Comparison of ENCODE assay signal across 9 cellular contexts in the genomic region with DNA sequence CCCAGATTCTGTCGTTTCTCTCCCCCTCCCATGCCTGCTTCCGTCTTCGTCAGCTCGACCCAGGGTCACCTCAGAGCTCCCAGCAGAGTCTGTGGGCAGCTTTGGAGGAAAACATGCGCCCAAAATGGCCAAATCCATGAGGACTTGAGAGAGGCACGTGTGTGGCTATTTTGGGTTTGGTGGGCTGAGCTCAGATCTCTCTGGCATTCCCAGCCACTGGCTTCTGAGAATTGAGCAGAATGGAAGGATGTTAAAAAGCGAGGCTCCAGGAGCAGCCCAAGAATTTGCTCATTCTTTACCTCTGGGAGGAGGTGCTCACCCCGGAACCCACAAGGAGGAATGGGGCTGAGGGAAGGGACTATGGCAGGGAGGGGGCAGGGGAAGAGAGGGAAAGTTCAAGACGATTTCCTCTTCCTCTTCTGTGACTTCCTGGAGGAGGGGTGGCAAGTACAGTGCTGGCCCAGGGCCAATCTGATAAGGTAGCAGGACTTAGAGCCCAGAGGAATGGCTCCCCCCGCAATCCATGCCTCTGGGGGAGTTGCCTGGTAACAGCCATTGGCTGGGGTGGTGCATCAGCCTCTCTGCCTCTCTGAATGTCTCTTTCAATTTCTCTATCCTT. TPM values are rescaled to one million over a fixed set of nuclear protein-coding genes. Genes with fewer than 3 reads are reported as not detected.
DNase-seq lines count a peak whose midpoint lies in the region; ATAC-seq, FAIRE-seq and TF ChIP-seq lines count a peak whose summit lies in the region.
"Had no signal": no experiment of that assay in that cellular context is flagged by ENCODE, and none has a peak within 500 bp of the region (broad histone marks: within the 10 kb centered on the region; RNA-seq: fewer than 3 reads in every experiment).

No MANE protein-coding gene starts in this region.

- H3K4me3 ChIP-seq in K562 (no peak overlapping the region), stomach smooth muscle (ENCODE audit: low read length in 2 of 2) (peak overlapping the region in 1 of 2 donors; percentile 47)

- H3K27me3 ChIP-seq in K562 (ENCODE audit: control insufficient read depth in 2 of 2, insufficient read depth in 2 of 2, low read length in 2 of 2) (peaks cover 0 to 19% of the 10 kb centered on the region in 2 experiments; a peak in 2 of 5 replicates), stomach smooth muscle (ENCODE audit: control insufficient read depth in 1 of 2, insufficient read depth in 2 of 2, low read length in 2 of 2) (no peaks in the 10 kb centered on the region)

- peak overlapping the region; percentile 55; the same call in 1 of the 2 replicates for H2AFZ ChIP-seq in K562 (ENCODE audit: low read depth, low read length)

- H3K4me1 ChIP-seq in K562 (replicated peaks in 1 of 2; ENCODE audit: control insufficient read depth in 2 of 2, insufficient read depth in 2 of 2, low read length in 2 of 2) (no peaks in the 10 kb centered on the region; a peak in 1 of 5 replicates), stomach smooth muscle (ENCODE audit: control insufficient read depth, insufficient read depth, low read length) (peaks cover 15% of the 10 kb centered on the region)

- no peaks in the 10 kb centered on the region for H3K79me2 ChIP-seq in K562 (ENCODE audit: control insufficient read depth, insufficient read depth, low read length)

- TF ChIP-seq RAD21 in K562 (CRISPR knock-in tag; conservative IDR thresholded peaks at IDR 0.05 in 1 of 2, IDR thresholded peaks at IDR 0.05 in 1 of 2) = no peak

- H3K36me3 Mint-ChIP-seq in activated CD4-positive, alpha-beta T cell treated with anti-CD3 and anti-CD28 coated beads, Interleukin-2, amount 10 ng/mL, durations not matched to agents 24 days and 14 days (ENCODE audit: low read depth) = no peaks in the 10 kb centered on the region

- FAIRE-seq in K562 (lab: Jason Lieb, UNC) = no peak

- H3K9me3 ChIP-seq in K562 (replicated peaks; ENCODE audit: control insufficient read depth, insufficient read depth, low read depth, low read length) = no peaks in the 10 kb centered on the region
- peaks cover 0 to 4% of the 10 kb centered on the region in 2 donors for H3K9me3 ChIP-seq in stomach smooth muscle (ENCODE audit: control insufficient read depth in 2 of 2, low read length in 2 of 2)

- DNase-seq in Kasumi-1 (lab: John Stamatoyannopoulos, UW) (peak; percentile 32 to 43), K562 (ENCODE audit: extremely low read depth in 1 of 4, low spot score in 3 of 4) (peak; percentile 59 to 71 (median 68)), kidney glomerular epithelial cell (lab: John Stamatoyannopoulos, UW) (peak; percentile 23), NK-92 (lab: John Stamatoyannopoulos, UW; ENCODE audit: unreplicated experiment) (no peak), GM13977 (ENCODE audit: low spot score) (no peak)
- no peak for DNase-seq in activated CD4-positive, alpha-beta T cell treated with anti-CD3 and anti-CD28 coated beads, Interleukin-2, amount 10 ng/mL, durations not matched to agents 24 days and 14 days
- DNase-seq: NK-92 treated with Interleukin-12 subunit alpha and Interleukin-12 subunit beta, amount 100 ng/mL, for 24 hours had no signal

- H3K4me2 ChIP-seq in K562 (ENCODE audit: insufficient read depth, low read length) = 0 out of 2 replicates have a peak overlapping the region, but pooled peaks have one; percentile 11

- POLR2A ChIA-PET in K562 (lab: Yijun Ruan, JAX) = interaction anchor here (0.6 kb wide), 1 partner anchor 78 kb away, joined by 3 read pairs; no protein-coding TSS in a partner anchor

- no peaks in the 10 kb centered on the region for H3K9me1 ChIP-seq in K562 (ENCODE audit: control insufficient read depth, insufficient read depth, low read length)

- intact Hi-C loops in K562 (cut with micrococcal nuclease) = no loop called here
- intact Hi-C loops in activated CD4-positive, alpha-beta T cell treated with anti-CD3 and anti-CD28 coated beads, Interleukin-2, amount 10 ng/mL, durations not matched to agents 24 days and 14 days (cut with micrococcal nuclease) = no loop called here

- no peak for TF ChIP-seq CTCF in K562 (IDR thresholded peaks at IDR 0.05 in 2 of 3, conservative IDR thresholded peaks at IDR 0.05 in 1 of 3; ENCODE audit: insufficient read depth in 2 of 3, low read depth in 1 of 3, low read length in 3 of 3)
- no peak for TF ChIP-seq CTCF in GM13977 (IDR thresholded peaks at IDR 0.05; ENCODE audit: extremely low read depth, insufficient read depth, missing control alignments)

- no TSS peak for BruUV-seq in K562 (replicated peaks; lab: Mats Ljungman, UMichigan)

- TF ChIP-seq POLR2A in K562 (conservative IDR thresholded peaks at IDR 0.05) = no peak

- ATAC-seq in K562 (peak; percentile 85), HG03175 (IDR thresholded peaks at IDR 0.05; ENCODE audit: unreplicated experiment) (no peak)

- CTCF ChIA-PET in K562 (lab: Yijun Ruan, JAX; ENCODE audit: low intra/inter-chr PET ratio) = no interaction called here

- 11% methylated on average over 9 of the region's 10 CpGs for WGBS in K562 (ENCODE audit: insufficient coverage, low coverage, missing lambda C conversion rate)

- H3K9me3 Mint-ChIP-seq in activated CD4-positive, alpha-beta T cell treated with anti-CD3 and anti-CD28 coated beads, Interleukin-2, amount 10 ng/mL, durations not matched to agents 24 days and 14 days = peaks cover 16% of the 10 kb centered on the region

- in situ Hi-C loops in K562 (cut with MboI) (no loop called here), GM13977 (cut with MboI; ENCODE audit: low pct_unique_long_range_greater_than_20kb, low sequenced_read_pairs, unreplicated experiment) (no loop called here)

- no peak overlapping the region for H3K27ac Mint-ChIP-seq in activated CD4-positive, alpha-beta T cell treated with anti-CD3 and anti-CD28 coated beads, Interleukin-2, amount 10 ng/mL, durations not matched to agents 24 days and 14 days

- no peak overlapping the region for H3K27ac ChIP-seq in K562 (ENCODE audit: extremely low read depth, low read depth, low read length)
- peak overlapping the region; percentile 66 for H3K27ac ChIP-seq in stomach smooth muscle (ENCODE audit: low read length)

- H3K27me3 Mint-ChIP-seq in activated CD4-positive, alpha-beta T cell treated with anti-CD3 and anti-CD28 coated beads, Interleukin-2, amount 10 ng/mL, durations not matched to agents 24 days and 14 days = no peaks in the 10 kb centered on the region

- H3K4me3 Mint-ChIP-seq in activated CD4-positive, alpha-beta T cell treated with anti-CD3 and anti-CD28 coated beads, Interleukin-2, amount 10 ng/mL, durations not matched to agents 24 days and 14 days = no peak overlapping the region

- TF ChIP-seq EP300 in K562 (IDR thresholded peaks at IDR 0.05; ENCODE audit: low read length) = no peak

- H3K9ac ChIP-seq in K562 (ENCODE audit: insufficient read depth in 1 of 2, low read depth in 2 of 2, low read length in 2 of 2) (no peak overlapping the region), stomach smooth muscle (ENCODE audit: low read length in 2 of 2) (peak overlapping the region in 1 of 2 donors; percentile 29)

- H3K36me3 ChIP-seq in K562 (ENCODE audit: control insufficient read depth, insufficient read depth, low read length) = no peaks in the 10 kb centered on the region
- peaks cover 0 to 2% of the 10 kb centered on the region in 2 donors for H3K36me3 ChIP-seq in stomach smooth muscle (ENCODE audit: control insufficient read depth in 2 of 2, insufficient read depth in 2 of 2, low read length in 2 of 2)

- no peaks in the 10 kb centered on the region for H4K20me1 ChIP-seq in K562 (replicated peaks; ENCODE audit: control insufficient read depth, insufficient read depth, low read length)

- no peaks in the 10 kb centered on the region for H3K4me1 Mint-ChIP-seq in activated CD4-positive, alpha-beta T cell treated with anti-CD3 and anti-CD28 coated beads, Interleukin-2, amount 10 ng/mL, durations not matched to agents 24 days and 14 days

RNA-seq across cellular contexts. Expression of gene TSPAN9, which starts 20.1 kb away (rescaled TPM):
- 6.5 and 12.5 TPM in 2 replicates for total RNA-seq in K562 (2011; cell fraction: chromatin; rRNA removed; ENCODE audit: low replicate concordance)
- 3.6 and 4.2 TPM in 2 replicates for total RNA-seq in K562 (2011; cell fraction: nucleolus; rRNA removed)
- 8.4 and 8.6 TPM in 2 replicates for total RNA-seq in K562 (2011; cell fraction: nucleoplasm; rRNA removed)
- 0.23 and 0.65 TPM in 2 replicates for total RNA-seq in K562 (2014; rRNA removed)
- total RNA-seq in K562 (2014; rRNA removed; fragmentation: Illumina TruSeq; extraction: Trizol) = 0.19 and 0.55 TPM in 2 replicates
- total RNA-seq in K562 (2015; rRNA removed; fragmentation: Illumina TruSeq; extraction: Trizol) = 0.26 and 0.33 TPM in 2 replicates
- total RNA-seq in K562 (2021) = 0.60 and 0.94 TPM in 2 replicates
- polyA plus RNA-seq in K562 (2011; rRNA removed) = 1.4 and 2.1 TPM in 2 replicates
- polyA plus RNA-seq in K562 (2011; cell fraction: cytosol; rRNA removed) = 1.2 and 1.7 TPM in 2 replicates
- polyA plus RNA-seq in K562 (2011; cell fraction: nucleus; rRNA removed) = 2.7 and 3.5 TPM in 2 replicates
- 0.90 and 2.6 TPM in 2 replicates for polyA plus RNA-seq in K562 (2012)
- 0.47 and 0.76 TPM in 2 replicates for polyA plus RNA-seq in K562 (2014; fragmentation: Illumina TruSeq; extraction: Trizol)
- not detected for polyA plus RNA-seq in K562 (2014; fragmentation: Nextera tagmentation; extraction: Ambion mirVana)
- 0.58 and 0.60 TPM in 2 replicates for polyA plus RNA-seq in K562 (2014; rRNA removed)
- polyA minus RNA-seq in K562 (2011; rRNA and poly(A)+ RNA removed) = 0.70 and 1.9 TPM in 2 replicates
- 0.57 and 1.7 TPM in 2 replicates for polyA minus RNA-seq in K562 (2011; cell fraction: cytosol; rRNA and poly(A)+ RNA removed)
- 1.1 and 1.4 TPM in 2 replicates for polyA minus RNA-seq in K562 (2011; cell fraction: nucleus; rRNA and poly(A)+ RNA removed)
- 0.09 and 1.0 TPM in 2 replicates for total RNA-seq in activated CD4-positive, alpha-beta T cell treated with anti-CD3 and anti-CD28 coated beads, Interleukin-2, amount 10 ng/mL, durations not matched to agents 24 days and 14 days

Comparison
In these comparisons a context has a peak if more than half of its experiments do, and no peak if none do; other contexts are left out.
1. DNase-seq: peak in Kasumi-1 (2 of 2), K562 (4 of 4) and kidney glomerular epithelial cell (single experiment); none in NK-92 (single experiment), GM13977 (single experiment) and activated CD4-positive, alpha-beta T cell treated with anti-CD3 and anti-CD28 coated beads, Interleukin-2, amount 10 ng/mL, durations not matched to agents 24 days and 14 days (single experiment).